In genomic region chr17:61054430-61054829, GRCh38 we compare ENCODE assay signal across 20 cellular contexts.
DNase-seq lines count a peak whose midpoint lies in the region; ATAC-seq, FAIRE-seq and TF ChIP-seq lines count a peak whose summit lies in the region.
"Had no signal": no experiment of that assay in that cellular context is flagged by ENCODE, and none has a peak within 500 bp of the region (broad histone marks: within the 10 kb centered on the region; RNA-seq: fewer than 3 reads in every experiment).

No MANE protein-coding gene starts in this region.

- DNase-seq in GM23248 = peak; percentile 29
- DNase-seq in NCI-H69 (lab: John Stamatoyannopoulos, UW) = peak; percentile 12
- DNase-seq in dermis blood vessel endothelial cell = peak; percentile 13
- no peak for DNase-seq in upper lobe of left lung
- no peak for DNase-seq in thyroid gland
- no peak for DNase-seq in pancreas
- DNase-seq: IMR-90; NCI-H1417 treated with DMSO at 0.1 percent for 48 hours; NCI-H187 treated with DMSO at 0.1 percent for 48 hours; NCI-H2107; NCI-H446 treated with DMSO at 0.1 percent for 48 hours; NCI-H748 treated with DMSO at 0.1 percent for 48 hours; NK-92 treated with Interleukin-12 subunit alpha and Interleukin-12 subunit beta, amount 100 ng/mL, for 24 hours; SJCRH30 had no signal

- H3K36me3 ChIP-seq in GM23248 (ENCODE audit: low read depth) (no peaks in the 10 kb centered on the region), upper lobe of left lung (no peaks in the 10 kb centered on the region), thyroid gland (no peaks in the 10 kb centered on the region), pancreas (no peaks in the 10 kb centered on the region)
- H3K36me3 ChIP-seq: SJCRH30 had no signal

- TF ChIP-seq CTCF in upper lobe of left lung (IDR thresholded peaks at IDR 0.05) = no peak
- no peak for TF ChIP-seq CTCF in thyroid gland (IDR thresholded peaks at IDR 0.05)
- no peak for TF ChIP-seq CTCF in pancreas (IDR thresholded peaks at IDR 0.05)

- ATAC-seq in upper lobe of left lung (ENCODE audit: low FRiP score in 2 of 2) (no peak), GM18873 (IDR thresholded peaks at IDR 0.05; ENCODE audit: low FRiP score, unreplicated experiment) (no peak), pancreas (no peak)

- peaks cover 7% of the 10 kb centered on the region for H3K4me1 ChIP-seq in GM23248 (ENCODE audit: insufficient read depth)
- peaks cover 9 to 31% (median 12%) of the 10 kb centered on the region in 4 donors for H3K4me1 ChIP-seq in upper lobe of left lung
- H3K4me1 ChIP-seq in thyroid gland = no peaks in the 10 kb centered on the region
- no peaks in the 10 kb centered on the region for H3K4me1 ChIP-seq in pancreas
- H3K4me1 ChIP-seq: SJCRH30 had no signal

- TF ChIP-seq POLR2A in upper lobe of left lung (IDR thresholded peaks at IDR 0.05) (no peak), thyroid gland (IDR thresholded peaks at IDR 0.05) (no peak)

- no peak overlapping the region for H2AFZ ChIP-seq in GM23248

- no peak for FAIRE-seq in pancreas (lab: Jason Lieb, UNC)
- FAIRE-seq: A204.1, G401.6, GM18507, H1, RCC 7860 had no signal

- no peaks in the 10 kb centered on the region for H3F3A ChIP-seq in GM23248 (ENCODE audit: insufficient read depth)

- no peak overlapping the region for H3K4me2 ChIP-seq in GM23248 (ENCODE audit: unreplicated experiment)

- H3K9me3 ChIP-seq in GM23248 (ENCODE audit: low read depth) = no peaks in the 10 kb centered on the region
- H3K9me3 ChIP-seq in upper lobe of left lung = no peaks in the 10 kb centered on the region
- H3K9me3 ChIP-seq in thyroid gland = no peaks in the 10 kb centered on the region
- no peaks in the 10 kb centered on the region for H3K9me3 ChIP-seq in pancreas
- H3K9me3 ChIP-seq: SJCRH30 had no signal

- 100% methylated on average over 1 of the region's 1 CpG for WGBS in GM23248 (ENCODE audit: low coverage in 1 of 2, low lambda C conversion rate in 2 of 2, missing lambda C conversion rate in 2 of 2), 2 experiments
- 93 to 100% methylated on average over 1 of the region's 1 CpG for WGBS in upper lobe of left lung, 2 donors
- 80 to 100% methylated on average over 1 of the region's 1 CpG for WGBS in thyroid gland, 2 donors
- WGBS in pancreas, 2 donors = 97 to 100% methylated on average over 1 of the region's 1 CpG

- intact Hi-C loops in thyroid gland (cut with DNase I) = no loop called here
- intact Hi-C loops in pancreas (cut with DNase I) = no loop called here

- no peaks in the 10 kb centered on the region for H3K79me2 ChIP-seq in GM23248 (ENCODE audit: insufficient read depth)

- no peak overlapping the region for H3K9ac ChIP-seq in GM23248

- no peak overlapping the region for H3K4me3 ChIP-seq in GM23248
- no peak overlapping the region for H3K4me3 ChIP-seq in upper lobe of left lung
- H3K4me3 ChIP-seq in thyroid gland (replicated peaks in 1 of 3) = no peak overlapping the region
- H3K4me3 ChIP-seq in pancreas = no peak overlapping the region
- H3K4me3 ChIP-seq: SJCRH30 had no signal

- no peaks in the 10 kb centered on the region for H3K9me2 ChIP-seq in GM23248 (ENCODE audit: insufficient read depth)

- TF ChIP-seq EP300 in upper lobe of left lung (IDR thresholded peaks at IDR 0.05) = no peak

- H4K20me1 ChIP-seq in GM23248 (ENCODE audit: insufficient read depth) = no peaks in the 10 kb centered on the region

- H3K27ac ChIP-seq in GM23248 (no peak overlapping the region), upper lobe of left lung (peak overlapping the region; percentile 5 to 64 (median 26)), thyroid gland (no peak overlapping the region), pancreas (no peak overlapping the region)
- H3K27ac ChIP-seq: SJCRH30 had no signal

- H3K27me3 ChIP-seq in GM23248 (replicated peaks; ENCODE audit: insufficient read depth) (no peaks in the 10 kb centered on the region), upper lobe of left lung (no peaks in the 10 kb centered on the region), thyroid gland (no peaks in the 10 kb centered on the region), pancreas (no peaks in the 10 kb centered on the region)
- H3K27me3 ChIP-seq: SJCRH30 had no signal

- in situ Hi-C loops in GM23248 (cut with MboI) = no loop called here

Comparison
In these comparisons a context has a peak if more than half of its experiments do, and no peak if none do; other contexts are left out.
1. DNase-seq: peak in GM23248 (single experiment), NCI-H69 (single experiment) and dermis blood vessel endothelial cell (single experiment); none in upper lobe of left lung (0 of 2), thyroid gland (0 of 2) and pancreas (0 of 6).
2. H3K27ac ChIP-seq: peak in upper lobe of left lung (4 of 4); none in GM23248 (single experiment), thyroid gland (0 of 3) and pancreas (0 of 4).